25 cellular contexts compared by ENCODE assay signal in genomic region chr20:43034981-43035724, GRCh38.
"Had no signal": no experiment of that assay in that cellular context is flagged by ENCODE, and none has a peak within 500 bp of the region (broad histone marks: within the 10 kb centered on the region; RNA-seq: fewer than 3 reads in every experiment).

No MANE protein-coding gene starts in this region.

- H3K4me3 ChIP-seq: esophagus muscularis mucosa, gastrocnemius medialis had no signal

- H3K36me3 ChIP-seq: brain microvascular endothelial cell, esophagus muscularis mucosa, gastrocnemius medialis had no signal

- DNase-seq: activated CD4-positive, alpha-beta memory T cell treated with anti-CD3 and anti-CD28 coated beads, Interleukin-2, amount 10 ng/mL, durations not matched to agents 7 days and 5 days; activated CD4-positive, alpha-beta T cell treated with anti-CD3 and anti-CD28 coated beads for 1 hour; activated CD4-positive, alpha-beta T cell treated with anti-CD3 and anti-CD28 coated beads for 4 hours; activated CD4-positive, alpha-beta T cell treated with anti-CD3 and anti-CD28 coated beads, Interleukin-2, amount 10 ng/mL, durations not matched to agents 7 days and 5 days; activated CD4-positive, alpha-beta T cell treated with anti-CD3 and anti-CD28 coated beads, Interleukin-2, amount 50 U/mL, for 4 hours; activated CD8-positive, alpha-beta memory T cell treated with anti-CD3 and anti-CD28 coated beads, Interleukin-2, amount 50 U/mL, for 48 hours; activated gamma-delta T cell; activated naive CD4-positive, alpha-beta T cell; activated naive CD4-positive, alpha-beta T cell treated with anti-CD3 and anti-CD28 coated beads, Interleukin-2, amount 10 ng/mL, durations not matched to agents 7 days and 5 days; activated naive CD8-positive, alpha-beta T cell treated with anti-CD3 and anti-CD28 coated beads, Interleukin-2, amount 10 ng/mL, durations not matched to agents 7 days and 5 days; activated T-cell treated with anti-CD3 and anti-CD28 coated beads for 4 hours; activated T-cell treated with anti-CD3 and anti-CD28 coated beads, Interleukin-2, amount 50 U/mL, for 24 hours; activated T-cell treated with anti-CD3 and anti-CD28 coated beads, Interleukin-2, amount 50 U/mL, for 72 hours; anterior cingulate cortex; brain microvascular endothelial cell; caudate nucleus; cortex of kidney; dermis blood vessel endothelial cell; effector CD4-positive, alpha-beta T cell; effector memory CD8-positive, alpha-beta T cell; erythroblast; foreskin keratinocyte; gastrocnemius medialis; T-helper 2 cell had no signal

- H3K4me1 ChIP-seq: esophagus muscularis mucosa, foreskin keratinocyte, gastrocnemius medialis had no signal

- H3K9me3 ChIP-seq: esophagus muscularis mucosa, gastrocnemius medialis had no signal

- H3K27ac ChIP-seq: brain microvascular endothelial cell, esophagus muscularis mucosa, foreskin keratinocyte, gastrocnemius medialis had no signal

- H3K27me3 ChIP-seq: brain microvascular endothelial cell, foreskin keratinocyte, gastrocnemius medialis had no signal
